In the genomic region with DNA sequence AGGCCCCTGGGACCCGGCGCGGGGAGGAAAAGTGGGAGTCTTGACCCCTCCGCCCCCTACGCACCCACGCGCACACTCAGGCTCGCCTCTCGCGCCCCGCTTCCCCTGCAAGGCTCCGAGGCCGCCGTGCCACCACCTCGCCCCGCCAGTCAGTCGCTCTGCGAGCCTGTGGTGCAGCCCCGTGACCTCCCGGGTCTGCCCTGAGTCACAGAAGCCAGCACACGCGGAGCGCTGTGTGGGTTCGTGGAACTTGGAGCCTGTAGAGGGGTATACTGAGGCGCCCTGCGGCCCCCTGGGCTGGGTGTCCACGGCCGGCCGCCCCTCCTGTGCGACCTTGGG, we compare ENCODE assay signal across 9 cellular contexts. TPM values are rescaled to one million over a fixed set of nuclear protein-coding genes. Genes with fewer than 3 reads are reported as not detected.
DNase-seq lines count a peak whose midpoint lies in the region; ATAC-seq and TF ChIP-seq lines count a peak whose summit lies in the region.
"Had no signal": no experiment of that assay in that cellular context is flagged by ENCODE, and none has a peak within 500 bp of the region (broad histone marks: within the 10 kb centered on the region; RNA-seq: fewer than 3 reads in every experiment).

No MANE protein-coding gene starts in this region.

- TF ChIP-seq POLR2A in esophagus muscularis mucosa (IDR thresholded peaks at IDR 0.05; ENCODE audit: low read depth): no peak

- no peaks in the 10 kb centered on the region for H3K9me3 ChIP-seq in esophagus muscularis mucosa

- no peak for TF ChIP-seq EP300 in esophagus muscularis mucosa (IDR thresholded peaks at IDR 0.05)

- intact Hi-C loops in esophagus muscularis mucosa (cut with DNase I): no loop called here

- peak overlapping the region; percentile 59 to 82 (median 78) for H3K27ac ChIP-seq in esophagus muscularis mucosa (replicated peaks in 1 of 4)

- no peak for ATAC-seq in HG02885 (IDR thresholded peaks at IDR 0.05; ENCODE audit: poor library complexity, unreplicated experiment)

- TF ChIP-seq CTCF in GM12875 (IDR thresholded peaks at IDR 0.05; ENCODE audit: borderline replicate concordance, insufficient read depth, low read depth, low read length) (no peak), esophagus muscularis mucosa (IDR thresholded peaks at IDR 0.05) (no peak), retinal pigment epithelial cell (conservative IDR thresholded peaks at IDR 0.05; ENCODE audit: low read depth, low read length) (no peak)

- 68% methylated on average over 12 of the region's 30 CpGs for WGBS in esophagus muscularis mucosa

- H3K27me3 ChIP-seq in esophagus muscularis mucosa: no peaks in the 10 kb centered on the region

- H3K4me3 ChIP-seq in GM12875 (ENCODE audit: low read depth, low read length): peak overlapping the region; percentile 16
- peak overlapping the region; percentile 66 to 89 (median 82) for H3K4me3 ChIP-seq in esophagus muscularis mucosa
- peak overlapping the region; percentile 59 for H3K4me3 ChIP-seq in retinal pigment epithelial cell (ENCODE audit: low read length)

- DNase-seq in activated CD4-positive, alpha-beta T cell treated with anti-CD3 and anti-CD28 coated beads, Interleukin-2, amount 50 U/mL, for 4 hours: peak; percentile 41 to 47
- DNase-seq in esophagus muscularis mucosa (ENCODE audit: extremely low spot score) (no peak), retinal pigment epithelial cell (ENCODE audit: low read depth) (no peak), Ammon's horn (ENCODE audit: low spot score) (no peak), RPMI8226 (no peak), NCI-H2227 treated with DMSO at 0.1 percent for 48 hours (lab: John Stamatoyannopoulos, UW) (no peak)

- peaks cover 0 to 8% (median 0%) of the 10 kb centered on the region in 4 donors for H3K36me3 ChIP-seq in esophagus muscularis mucosa

- peaks cover 69 to 78% (median 73%) of the 10 kb centered on the region in 4 donors for H3K4me1 ChIP-seq in esophagus muscularis mucosa

RNA-seq across cellular contexts. Expression of gene ALS2CL, which starts 0.4 kb away (rescaled TPM):
- total RNA-seq in esophagus muscularis mucosa: 10 to 100 TPM in 2 of 4 donors, 1 to 10 TPM in 2; 3.3 to 11.8 (median 10.8) TPM

RNA-seq across cellular contexts. Expression of gene TMIE, which starts 7.3 kb away (rescaled TPM):
- 1 to 10 TPM in 1 of 4 donors, under 1 TPM in 2, not detected in 1; 0.33 to 1.2 (median 0.69) TPM for total RNA-seq in esophagus muscularis mucosa
- total RNA-seq: HT1080 had no signal

RNA-seq across cellular contexts. Expression of gene PRSS50, which starts 23.8 kb away (rescaled TPM):
- under 1 TPM in 3 of 4 donors, not detected in 1; 0.32 to 0.46 (median 0.42) TPM for total RNA-seq in esophagus muscularis mucosa
- total RNA-seq: HT1080 had no signal

Comparison
In these comparisons a context has a peak if more than half of its experiments do, and no peak if none do; other contexts are left out.
1. H3K4me3 ChIP-seq: peak in every context shown above with its lines; median percentile 82 in esophagus muscularis mucosa; 59 in retinal pigment epithelial cell; 16 in GM12875.
2. DNase-seq: peak in activated CD4-positive, alpha-beta T cell treated with anti-CD3 and anti-CD28 coated beads, Interleukin-2, amount 50 U/mL, for 4 hours (2 of 2); none in esophagus muscularis mucosa (single experiment), retinal pigment epithelial cell (single experiment), Ammon's horn (single experiment), RPMI8226 (single experiment) and NCI-H2227 treated with DMSO at 0.1 percent for 48 hours (single experiment).